27 cellular contexts compared by ENCODE assay signal in the genomic region with DNA sequence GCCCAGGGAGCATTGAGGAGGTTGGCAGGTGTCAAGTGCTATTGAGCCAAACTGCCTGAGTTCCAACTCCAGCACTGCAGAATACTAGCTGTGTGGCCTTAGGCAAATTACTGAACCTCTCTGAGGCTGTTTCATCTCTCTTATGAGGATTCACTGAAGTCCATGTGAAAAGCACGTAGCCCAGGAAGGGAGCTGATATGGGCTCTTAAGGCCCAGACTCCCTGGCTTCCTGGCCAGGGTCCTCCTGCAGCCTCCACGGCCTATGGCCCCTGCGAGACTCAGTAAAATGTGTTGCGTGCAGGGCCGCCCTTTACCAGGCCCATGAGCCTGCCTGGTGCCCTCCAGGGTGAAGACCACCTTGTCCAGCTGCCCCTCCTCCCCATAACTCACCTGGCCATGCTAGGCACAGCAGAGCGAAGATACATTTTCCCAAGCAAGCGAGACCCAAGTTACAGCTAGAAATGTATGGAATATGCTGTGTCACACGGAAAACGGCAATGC.
A peak's percentile ranks its signal among the peaks of the same experiment; 100 is the strongest.
DNase-seq lines count a peak whose midpoint lies in the region; ATAC-seq, FAIRE-seq and TF ChIP-seq lines count a peak whose summit lies in the region.
"Had no signal": no experiment of that assay in that cellular context is flagged by ENCODE, and none has a peak within 500 bp of the region (broad histone marks: within the 10 kb centered on the region; RNA-seq: fewer than 3 reads in every experiment).

No MANE protein-coding gene starts in this region.

- H4K91ac ChIP-seq in H1 (replicated peaks; ENCODE audit: insufficient read length, low read length): peak overlapping the region; percentile 1

- H3K79me1 ChIP-seq in H1 (ENCODE audit: low read depth, low read length): no peaks in the 10 kb centered on the region

- no peak for TF ChIP-seq CTCF in left ventricle myocardium inferior (IDR thresholded peaks at IDR 0.05; ENCODE audit: borderline replicate concordance)
- no peak for TF ChIP-seq CTCF in HEK293 (tag by site-specific recombination; IDR thresholded peaks at IDR 0.05)
- TF ChIP-seq CTCF in H1 (IDR thresholded peaks at IDR 0.05; ENCODE audit: control extremely low read depth in 1 of 3, insufficient read depth in 1 of 3, low read depth in 1 of 3, low read length in 3 of 3): no peak
- no peak for TF ChIP-seq CTCF in sigmoid colon (IDR thresholded peaks at IDR 0.05)

- TF ChIP-seq POLR2A in H1 (IDR thresholded peaks at IDR 0.05; ENCODE audit: control extremely low read depth in 1 of 2, low read depth in 2 of 2, low read length in 2 of 2) (no peak), sigmoid colon (IDR thresholded peaks at IDR 0.05) (no peak)

- H3K9ac ChIP-seq in H1 (replicated peaks in 1 of 4; ENCODE audit: extremely low read depth in 1 of 4, low read depth in 3 of 4, low read length in 3 of 4): no peak overlapping the region; a peak in 1 of 7 replicates
- H3K9ac ChIP-seq: BLaER1 treated with 17β-estradiol and CSF1 and Interleukin-3, amounts not matched to agents 10 nM and 100 nM; GM23248; KMS-11 had no signal

- FAIRE-seq in H1 (lab: Jason Lieb, UNC): no peak
- FAIRE-seq: A204.1 had no signal

- no peaks in the 10 kb centered on the region for H4K20me1 ChIP-seq in H1 (replicated peaks in 1 of 2; ENCODE audit: control insufficient read depth in 1 of 2, insufficient read depth in 2 of 2, low read length in 2 of 2)

- H3K36me3 ChIP-seq in left ventricle myocardium inferior (no peaks in the 10 kb centered on the region), HEK293 (ENCODE audit: control insufficient read depth in 2 of 2, insufficient read depth in 1 of 2, low read length in 2 of 2) (no peaks in the 10 kb centered on the region), H1 (ENCODE audit: control insufficient read depth in 2 of 4, insufficient read depth in 4 of 4, low read length in 3 of 4) (no peaks in the 10 kb centered on the region), sigmoid colon (no peaks in the 10 kb centered on the region)
- H3K36me3 ChIP-seq: BLaER1 treated with 17β-estradiol and CSF1 and Interleukin-3, amounts not matched to agents 10 nM and 100 nM; HAP-1 had no signal

- H3K27ac ChIP-seq in left ventricle myocardium inferior (replicated peaks) (no peak overlapping the region), HEK293 (ENCODE audit: extremely low read depth, low read depth, low read length) (no peak overlapping the region), H1 (ENCODE audit: low read depth, low read length) (no peak overlapping the region), sigmoid colon (no peak overlapping the region)
- H3K27ac ChIP-seq: BLaER1 treated with 17β-estradiol and CSF1 and Interleukin-3, amounts not matched to agents 10 nM and 100 nM; GM23248; KMS-11 had no signal

- H3K9me3 ChIP-seq in left ventricle myocardium inferior (replicated peaks): no peaks in the 10 kb centered on the region
- H3K9me3 ChIP-seq in HEK293 (ENCODE audit: control insufficient read depth, insufficient read depth, low read depth, low read length): no peaks in the 10 kb centered on the region
- no peaks in the 10 kb centered on the region for H3K9me3 ChIP-seq in H1 (ENCODE audit: insufficient read depth in 2 of 2, low read depth in 1 of 2, low read length in 1 of 2)
- no peaks in the 10 kb centered on the region for H3K9me3 ChIP-seq in sigmoid colon
- H3K9me3 ChIP-seq: BLaER1 treated with 17β-estradiol and CSF1 and Interleukin-3, amounts not matched to agents 10 nM and 100 nM; HAP-1 had no signal

- DNase-seq in Right ventricle myocardium superior: peak; percentile 21
- no peak for DNase-seq in left ventricle myocardium inferior
- DNase-seq in H1 (ENCODE audit: low read depth in 1 of 2, low spot score in 2 of 2): no peak
- DNase-seq in sigmoid colon: peak; percentile 48
- no peak for DNase-seq in KG1 (lab: John Stamatoyannopoulos, UW)
- DNase-seq: CD4-positive, alpha-beta T cell; COR-L47; DMS53; GM23248; MM.1S; NCI-H1048; NCI-H1417; NCI-H1694; NCI-H2029 treated with DMSO at 0.1 percent for 48 hours; NCI-H446 treated with DMSO at 0.1 percent for 48 hours; NCI-H526; NCI-H82; NK-92 treated with Interleukin-12 subunit alpha and Interleukin-12 subunit beta, amount 100 ng/mL, for 24 hours; PC-3; SHP77 had no signal

- POLR2A ChIA-PET in HEK293 (lab: Yijun Ruan, JAX): interaction anchor here (1.0 kb wide), 1 partner anchor 134 kb away, joined by 3 read pairs; the partner anchor contains the start of gene TNRC6C
- POLR2A ChIA-PET in H1 (lab: Charles Lee; ENCODE audit: partially characterized antibody): interaction anchor here (1.2 to 1.4 kb wide), 2 partner anchors 38 to 53 kb away, joined by 3 read pairs; no protein-coding TSS in a partner anchor

- H2AK5ac ChIP-seq in H1 (ENCODE audit: low read depth, low read length): peak overlapping the region; percentile 29; the same call in 1 of the 2 replicates

- H3K14ac ChIP-seq in H1 (ENCODE audit: insufficient read length): no peak overlapping the region

- no peaks in the 10 kb centered on the region for H3K79me2 ChIP-seq in H1 (ENCODE audit: control insufficient read depth in 1 of 2, insufficient read depth in 2 of 2, low read length in 2 of 2)

- H3K18ac ChIP-seq in H1 (ENCODE audit: extremely low read depth, low read length): no peak overlapping the region

- H2BK5ac ChIP-seq in H1 (ENCODE audit: low read depth, low read length): no peak overlapping the region

- H2BK20ac ChIP-seq in H1 (ENCODE audit: low read length): peak overlapping the region; percentile 16; the same call in 1 of the 2 replicates

- H3K56ac ChIP-seq in H1 (replicated peaks; ENCODE audit: insufficient read length, low read depth, low read length): no peak overlapping the region

- H3K4me3 ChIP-seq in left ventricle myocardium inferior (no peak overlapping the region), HEK293 (ENCODE audit: low read depth, low read length) (no peak overlapping the region), H1 (ENCODE audit: extremely low read depth in 1 of 4, insufficient read depth in 2 of 4, low read depth in 3 of 4, low read length in 4 of 4) (no peak overlapping the region), sigmoid colon (no peak overlapping the region)
- H3K4me3 ChIP-seq: BLaER1 treated with 17β-estradiol and CSF1 and Interleukin-3, amounts not matched to agents 10 nM and 100 nM; GM23248; HAP-1 had no signal

- no peak for TF ChIP-seq RAD21 in H1 (IDR thresholded peaks at IDR 0.05 in 1 of 2, conservative IDR thresholded peaks at IDR 0.05 in 1 of 2; ENCODE audit: low read depth in 2 of 2, low read length in 2 of 2)

- no peak overlapping the region for H4K5ac ChIP-seq in H1 (ENCODE audit: insufficient read length, low read depth, low read length)

- peak overlapping the region; percentile 23 for H3K4ac ChIP-seq in H1 (replicated peaks; ENCODE audit: insufficient read length, low read depth, low read length)

- H3K23ac ChIP-seq in H1 (ENCODE audit: insufficient read length): no peak overlapping the region

- peak overlapping the region; percentile 54; the same call in 1 of the 2 replicates for H2BK15ac ChIP-seq in H1 (ENCODE audit: low read length)

- ATAC-seq in Right ventricle myocardium superior (ENCODE audit: poor library complexity) (no peak), HG03135 (IDR thresholded peaks at IDR 0.05; ENCODE audit: unreplicated experiment) (no peak), GM18909 (IDR thresholded peaks at IDR 0.05; ENCODE audit: poor library complexity, unreplicated experiment) (no peak)
- ATAC-seq: PC-3 had no signal

- intact Hi-C loops in Right ventricle myocardium superior (cut with DNase I) (no loop called here), left ventricle myocardium inferior (cut with micrococcal nuclease) (no loop called here), sigmoid colon (cut with DNase I) (no loop called here)

- H3K27me3 ChIP-seq in left ventricle myocardium inferior (ENCODE audit: low read depth) (no peaks in the 10 kb centered on the region), H1 (replicated peaks in 1 of 4; ENCODE audit: control insufficient read depth in 3 of 4, extremely low read depth in 1 of 4, insufficient read depth in 3 of 4, low read length in 3 of 4) (no peaks in the 10 kb centered on the region; a peak in 3 of 7 replicates), sigmoid colon (no peaks in the 10 kb centered on the region)

- H3K4me1 ChIP-seq in left ventricle myocardium inferior (peaks cover 46% of the 10 kb centered on the region), HEK293 (ENCODE audit: control insufficient read depth, insufficient read depth, low read length) (0 out of 2 replicates have a peak, but pooled peaks cover 6% of the 10 kb centered on the region), H1 (replicated peaks in 1 of 4; ENCODE audit: control insufficient read depth in 3 of 4, insufficient read depth in 4 of 4, low read length in 3 of 4) (peaks cover 0 to 28% (median 12%) of the 10 kb centered on the region in 4 experiments; a peak in 6 of 7 replicates), sigmoid colon (peaks cover 0 to 1% (median 0%) of the 10 kb centered on the region in 4 donors)
- H3K4me1 ChIP-seq: HAP-1 had no signal

- H4K8ac ChIP-seq in H1 (ENCODE audit: extremely low read depth, insufficient read depth, low read length): no peak overlapping the region

- CTCF ChIA-PET in HEK293 (lab: Yijun Ruan, JAX): interaction anchor here (0.9 to 1.4 kb wide), 3 partner anchors 53 to 189 kb away, joined by 3 to 4 read pairs (median 4); no protein-coding TSS in a partner anchor
- CTCF ChIA-PET in H1 (lab: Charles Lee; ENCODE audit: partially characterized antibody): interaction anchor here (0.7 to 1.5 kb wide), 3 partner anchors 13 to 68 kb away, joined by 3 read pairs; no protein-coding TSS in a partner anchor

- WGBS in H1 (ENCODE audit: extremely low coverage in 1 of 2, insufficient coverage in 1 of 2, insufficient read length in 1 of 2, insufficient replicate concordance in 2 of 2, low coverage in 1 of 2, low lambda C conversion rate in 2 of 2, missing lambda C conversion rate in 1 of 2), 2 experiments: 82% methylated on average over 9 of the region's 9 CpGs; no CpG with 5 or more reads in 1 of the 2 experiments
- WGBS in sigmoid colon, 2 donors: 93 to 94% methylated on average over 9 of the region's 9 CpGs

- H2BK12ac ChIP-seq in H1 (ENCODE audit: low read depth, low read length): peak overlapping the region; percentile 13; the same call in 1 of the 2 replicates

- no peak overlapping the region for H2BK120ac ChIP-seq in H1 (replicated peaks; ENCODE audit: low read depth, low read length)

- no peak overlapping the region for H3K4me2 ChIP-seq in H1 (ENCODE audit: insufficient read depth in 1 of 2, low read depth in 2 of 2, low read length in 2 of 2)
- H3K4me2 ChIP-seq: KMS-11 had no signal

- TF ChIP-seq EP300 in H1 (IDR thresholded peaks at IDR 0.05; ENCODE audit: borderline replicate concordance in 1 of 2, low read depth in 2 of 2, low read length in 2 of 2) (no peak), sigmoid colon (IDR thresholded peaks at IDR 0.05) (no peak)

- no peaks in the 10 kb centered on the region; the same call in 1 of the 2 replicates for H3K23me2 ChIP-seq in H1 (ENCODE audit: low read depth, low read length)

- no peak overlapping the region for H2AFZ ChIP-seq in H1 (ENCODE audit: low read length)
- H2AFZ ChIP-seq: GM23248 had no signal

TF ChIP-seq in HEK293, 187 proteins besides CTCF, POLR2A, EP300 and RAD21 (continues in another document):
- TF ChIP-seq ZNF510 (tag by site-specific recombination; IDR thresholded peaks at IDR 0.05; ENCODE audit: insufficient replicate concordance): no peak

TF ChIP-seq in H1, 55 proteins besides CTCF, POLR2A, EP300 and RAD21 (continues in another document):
- no peak for TF ChIP-seq EZH2 (IDR thresholded peaks at IDR 0.05; ENCODE audit: low read depth, low read length, severe bottlenecking)

Comparison
In these comparisons a context has a peak if more than half of its experiments do, and no peak if none do; other contexts are left out.
1. DNase-seq: peak in Right ventricle myocardium superior (single experiment) and sigmoid colon (single experiment); none in left ventricle myocardium inferior (single experiment), H1 (0 of 2) and KG1 (single experiment).